9 cellular contexts compared by ENCODE assay signal in the genomic region with DNA sequence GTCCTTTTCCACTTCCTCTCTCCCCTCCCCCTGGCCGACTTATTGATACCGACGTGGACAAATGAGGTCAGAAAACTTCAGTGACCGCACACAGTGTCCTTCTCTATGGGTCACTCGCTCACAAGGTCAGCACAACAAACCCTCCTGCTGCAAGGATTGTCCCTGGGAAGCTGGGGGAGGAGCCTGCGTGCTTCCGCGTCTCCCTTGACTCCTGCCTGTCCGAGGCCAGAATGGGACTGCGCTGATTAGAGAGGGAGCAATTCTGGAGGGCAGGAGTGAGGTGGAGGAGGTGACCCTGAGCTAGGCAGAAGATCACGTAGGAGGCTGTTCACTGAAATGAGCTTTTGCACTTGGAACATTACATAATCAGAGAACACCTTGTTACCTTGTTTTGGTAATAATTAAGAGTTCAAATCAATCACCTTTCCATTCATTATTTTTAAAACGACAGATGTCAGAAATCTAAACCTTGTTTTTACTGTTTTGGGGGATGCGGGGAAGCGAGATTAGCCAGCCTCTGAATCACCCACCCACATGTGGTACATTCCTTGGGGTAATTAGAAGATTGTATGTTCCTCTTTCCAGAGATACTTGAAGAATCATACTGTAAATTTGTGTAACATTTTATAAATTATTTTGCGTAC.
DNase-seq lines count a peak whose midpoint lies in the region; ATAC-seq and TF ChIP-seq lines count a peak whose summit lies in the region.
"Had no signal": no experiment of that assay in that cellular context is flagged by ENCODE, and none has a peak within 500 bp of the region (broad histone marks: within the 10 kb centered on the region; RNA-seq: fewer than 3 reads in every experiment).

No MANE protein-coding gene starts in this region.

- peaks cover 60% of the 10 kb centered on the region for H3K27me3 ChIP-seq in H7 (ENCODE audit: control insufficient read depth, insufficient read depth, low read length)

- H3K36me3 ChIP-seq in H7 (replicated peaks; ENCODE audit: control insufficient read depth, insufficient read depth, low read length) = no peaks in the 10 kb centered on the region

- in situ Hi-C loops in GM13977 (cut with MboI; ENCODE audit: low pct_unique_long_range_greater_than_20kb, low sequenced_read_pairs, unreplicated experiment) = no loop called here

- no peak for ATAC-seq in activated naive CD8-positive, alpha-beta T cell treated with anti-CD3 and anti-CD28 coated beads, Interleukin-2, amount 50 U/mL, for 24 hours
- ATAC-seq in sciatic nerve = peak; percentile 44
- no peak for ATAC-seq in GM18868 (IDR thresholded peaks at IDR 0.05; ENCODE audit: unreplicated experiment)

- H3K4me3 Mint-ChIP-seq in activated naive CD8-positive, alpha-beta T cell treated with anti-CD3 and anti-CD28 coated beads, Interleukin-2, amount 50 U/mL, for 24 hours = peak overlapping the region; percentile 71

- H3K36me3 Mint-ChIP-seq in activated naive CD8-positive, alpha-beta T cell treated with anti-CD3 and anti-CD28 coated beads, Interleukin-2, amount 50 U/mL, for 24 hours (ENCODE audit: low read depth) = no peaks in the 10 kb centered on the region

- TF ChIP-seq CTCF in GM13977 (IDR thresholded peaks at IDR 0.05; ENCODE audit: extremely low read depth, insufficient read depth, missing control alignments) = no peak

- H3K4me3 ChIP-seq in H7 (ENCODE audit: insufficient read depth, low read depth, low read length) = no peak overlapping the region

- peaks cover 42% of the 10 kb centered on the region for H3K27me3 Mint-ChIP-seq in activated naive CD8-positive, alpha-beta T cell treated with anti-CD3 and anti-CD28 coated beads, Interleukin-2, amount 50 U/mL, for 24 hours

- intact Hi-C loops in sciatic nerve (cut with DNase I) = no loop called here

- no peaks in the 10 kb centered on the region for H3K9me3 Mint-ChIP-seq in activated naive CD8-positive, alpha-beta T cell treated with anti-CD3 and anti-CD28 coated beads, Interleukin-2, amount 50 U/mL, for 24 hours

- peak overlapping the region; percentile 74 for H3K27ac Mint-ChIP-seq in activated naive CD8-positive, alpha-beta T cell treated with anti-CD3 and anti-CD28 coated beads, Interleukin-2, amount 50 U/mL, for 24 hours

- H3K4me1 Mint-ChIP-seq in activated naive CD8-positive, alpha-beta T cell treated with anti-CD3 and anti-CD28 coated beads, Interleukin-2, amount 50 U/mL, for 24 hours = peaks cover 65% of the 10 kb centered on the region

- DNase-seq in H7 (peak; percentile 78), iPS-NIHi11 (ENCODE audit: low spot score) (peak; percentile 70), sciatic nerve (ENCODE audit: low spot score) (no peak), GM13977 (ENCODE audit: low spot score) (no peak), germinal center (ENCODE audit: low spot score) (no peak)
- DNase-seq in activated naive CD8-positive, alpha-beta T cell treated with anti-CD3 and anti-CD28 coated beads, Interleukin-2, amount 50 U/mL, for 24 hours = no peak
- DNase-seq in activated CD8-positive, alpha-beta memory T cell treated with anti-CD3 and anti-CD28 coated beads, Interleukin-2, amount 50 U/mL, for 4 hours = no peak
- DNase-seq: dorsolateral prefrontal cortex had no signal

Comparison
In these comparisons a context has a peak if more than half of its experiments do, and no peak if none do; other contexts are left out.
1. DNase-seq: peak in H7 (single experiment) and iPS-NIHi11 (single experiment); none in activated naive CD8-positive, alpha-beta T cell treated with anti-CD3 and anti-CD28 coated beads, Interleukin-2, amount 50 U/mL, for 24 hours (single experiment), sciatic nerve (single experiment), activated CD8-positive, alpha-beta memory T cell treated with anti-CD3 and anti-CD28 coated beads, Interleukin-2, amount 50 U/mL, for 4 hours (single experiment), GM13977 (single experiment) and germinal center (single experiment).